In genomic region chr22:43925433-43926348, GRCh38 we compare ENCODE assay signal across 9 cellular contexts. TPM values are rescaled to one million over a fixed set of nuclear protein-coding genes. Genes with fewer than 3 reads are reported as not detected.
A peak's percentile ranks its signal among the peaks of the same experiment; 100 is the strongest.
DNase-seq lines count a peak whose midpoint lies in the region; ATAC-seq and TF ChIP-seq lines count a peak whose summit lies in the region.
"Had no signal": no experiment of that assay in that cellular context is flagged by ENCODE, and none has a peak within 500 bp of the region (broad histone marks: within the 10 kb centered on the region; RNA-seq: fewer than 3 reads in every experiment).

No MANE protein-coding gene starts in this region.

- H3K27ac Mint-ChIP-seq in CD14-positive monocyte = peak overlapping the region in 1 of 7 donors; percentile 48

- H3K4me1 Mint-ChIP-seq in CD14-positive monocyte = peaks cover 21% of the 10 kb centered on the region

- no peak for DNase-seq in CD14-positive monocyte (ENCODE audit: low spot score)
- DNase-seq in HT1080 (ENCODE audit: low read depth) = peak; percentile 40
- DNase-seq in brain microvascular endothelial cell = no peak
- peak; percentile 57 for DNase-seq in lower lobe of right lung
- no peak for DNase-seq in GM13976 (ENCODE audit: low spot score)
- DNase-seq in cardiac septum (ENCODE audit: low spot score) = no peak
- DNase-seq: NCI-H774 had no signal

- peaks cover 0 to 2% of the 10 kb centered on the region in 2 donors for H3K36me3 Mint-ChIP-seq in CD14-positive monocyte

- H3K4me3 ChIP-seq in brain microvascular endothelial cell (ENCODE audit: low read depth, low read length) = peak overlapping the region; percentile 84
- H3K4me3 ChIP-seq in lower lobe of right lung = peak overlapping the region; percentile 72

- H3K36me3 ChIP-seq in brain microvascular endothelial cell (replicated peaks) = peaks cover 16% of the 10 kb centered on the region
- no peaks in the 10 kb centered on the region for H3K36me3 ChIP-seq in lower lobe of right lung

- in situ Hi-C loops in brain microvascular endothelial cell (cut with HindIII; ENCODE audit: low pct_ligation_motif_present, low sequenced_read_pairs) (no loop called here), GM13976 (cut with MboI; ENCODE audit: low sequenced_read_pairs, unreplicated experiment) (no loop called here)

- H3K4me3 Mint-ChIP-seq in CD14-positive monocyte = peak overlapping the region; percentile 4 to 73

- peaks cover 0 to 15% (median 13%) of the 10 kb centered on the region in 7 donors for H3K9me3 Mint-ChIP-seq in CD14-positive monocyte

- H3K27ac ChIP-seq in brain microvascular endothelial cell = no peak overlapping the region
- no peak overlapping the region for H3K27ac ChIP-seq in lower lobe of right lung

- ATAC-seq in lower lobe of right lung (peak in 1 of 2 donors; percentile 25), HG03159 (IDR thresholded peaks at IDR 0.05; ENCODE audit: unreplicated experiment) (no peak), HG03354 (IDR thresholded peaks at IDR 0.05; ENCODE audit: poor library complexity, severe bottlenecking, unreplicated experiment) (no peak)

- no peaks in the 10 kb centered on the region for H3K27me3 ChIP-seq in brain microvascular endothelial cell (replicated peaks)
- peaks cover 29% of the 10 kb centered on the region for H3K27me3 ChIP-seq in lower lobe of right lung (ENCODE audit: low read depth)

- TF ChIP-seq CTCF in CD14-positive monocyte (IDR thresholded peaks at IDR 0.05) (no peak), brain microvascular endothelial cell (IDR thresholded peaks at IDR 0.05; ENCODE audit: low read depth, low read length, missing control alignments) (no peak), lower lobe of right lung (IDR thresholded peaks at IDR 0.05) (no peak), GM13976 (IDR thresholded peaks at IDR 0.05; ENCODE audit: borderline replicate concordance, control extremely low read depth, extremely low read depth, insufficient read depth, missing control alignments) (no peak)

- H3K27me3 Mint-ChIP-seq in CD14-positive monocyte (ENCODE audit: low read depth in 3 of 3) = peaks cover 28 to 45% (median 43%) of the 10 kb centered on the region in 3 donors

- intact Hi-C loops in CD14-positive monocyte (cut with micrococcal nuclease) = no loop called here
- intact Hi-C loops in lower lobe of right lung (cut with DNase I) = no loop called here
- intact Hi-C loops in cardiac septum (cut with DNase I) = no loop called here

- H3K4me1 ChIP-seq in lower lobe of right lung = peaks cover 6% of the 10 kb centered on the region

- no peaks in the 10 kb centered on the region for H3K9me3 ChIP-seq in lower lobe of right lung

RNA-seq across cellular contexts. Expression of gene PNPLA3, which starts 2.1 kb away (rescaled TPM):
- not detected for polyA plus RNA-seq in CD14-positive monocyte
- total RNA-seq in HT1080 (2014; rRNA removed; shearing (Covaris generic)) = 1.7 and 4.3 TPM in 2 replicates
- polyA plus RNA-seq in HT1080 (2015; cell fraction: cytosol; rRNA removed) = 1.7 and 1.9 TPM in 2 replicates
- polyA plus RNA-seq in HT1080 (2015; cell fraction: nucleus; rRNA removed) = 6.2 and 7.0 TPM in 2 replicates
- total RNA-seq in lower lobe of right lung = 6.9 TPM
- total RNA-seq in cardiac septum = 0.32 TPM

RNA-seq across cellular contexts. Expression of gene SAMM50, which starts 29.6 kb away (rescaled TPM):
- polyA plus RNA-seq in CD14-positive monocyte = 10 to 100 TPM; 62.5 to 70.0 TPM
- total RNA-seq in HT1080 (2014; rRNA removed; shearing (Covaris generic)) = 51.8 and 57.5 TPM in 2 replicates
- 61.2 and 69.3 TPM in 2 replicates for polyA plus RNA-seq in HT1080 (2015; cell fraction: cytosol; rRNA removed)
- polyA plus RNA-seq in HT1080 (2015; cell fraction: nucleus; rRNA removed) = 65.3 and 66.5 TPM in 2 replicates
- total RNA-seq in lower lobe of right lung = 28.5 TPM
- 51.0 TPM for total RNA-seq in cardiac septum

RNA-seq across cellular contexts. Expression of gene PNPLA5, which starts 33.9 kb away (rescaled TPM):
- polyA plus RNA-seq in CD14-positive monocyte = not detected
- total RNA-seq in HT1080 (2014; rRNA removed; shearing (Covaris generic)) = not detected in 2 replicates
- 0.05 TPM in 1 of 2 replicates, not detected in the other for polyA plus RNA-seq in HT1080 (2015; cell fraction: cytosol; rRNA removed)
- polyA plus RNA-seq in HT1080 (2015; cell fraction: nucleus; rRNA removed) = not detected in 2 replicates
- not detected for total RNA-seq in lower lobe of right lung
- not detected for total RNA-seq in cardiac septum

Comparison
In these comparisons a context has a peak if more than half of its experiments do, and no peak if none do; other contexts are left out.
1. DNase-seq: peak in HT1080 (single experiment) and lower lobe of right lung (single experiment); none in CD14-positive monocyte (single experiment), brain microvascular endothelial cell (single experiment), GM13976 (single experiment) and cardiac septum (single experiment).